ENCODE assay signal across 17 cellular contexts in genomic region chr10:92493362-92493761, GRCh38.
DNase-seq lines count a peak whose midpoint lies in the region; ATAC-seq and TF ChIP-seq lines count a peak whose summit lies in the region.
"Had no signal": no experiment of that assay in that cellular context is flagged by ENCODE, and none has a peak within 500 bp of the region (broad histone marks: within the 10 kb centered on the region; RNA-seq: fewer than 3 reads in every experiment).

No MANE protein-coding gene starts in this region.

- no peak overlapping the region for H3K4me2 ChIP-seq in trophoblast cell (ENCODE audit: low read length)

- H2AK5ac ChIP-seq in trophoblast cell (ENCODE audit: low read length): no peak overlapping the region

- H3K27me3 ChIP-seq in trophoblast cell (ENCODE audit: insufficient read depth, low read length): no peaks in the 10 kb centered on the region
- H3K27me3 ChIP-seq in adrenal gland: no peaks in the 10 kb centered on the region

- H3K18ac ChIP-seq in trophoblast cell (ENCODE audit: low read length): no peak overlapping the region

- H4K8ac ChIP-seq in trophoblast cell (ENCODE audit: low read depth, low read length): no peak overlapping the region

- no CpG with 5 or more reads among the region's 1 CpG for WGBS in trophoblast cell (ENCODE audit: extremely low coverage, insufficient coverage, insufficient read length)
- WGBS in adrenal gland, 4 donors: 77 to 92% (median 91%) methylated on average over 1 of the region's 1 CpG

- no peak overlapping the region for H2BK120ac ChIP-seq in trophoblast cell (ENCODE audit: insufficient read depth, low read length, poor library complexity)

- no peak overlapping the region for H3K4ac ChIP-seq in trophoblast cell (ENCODE audit: low read depth, low read length)

- H3K4me1 ChIP-seq in trophoblast cell (ENCODE audit: control insufficient read depth in 1 of 2, insufficient read depth in 2 of 2, low read length in 2 of 2): peaks cover 2 to 6% of the 10 kb centered on the region in 2 experiments
- H3K4me1 ChIP-seq in adrenal gland (replicated peaks in 1 of 2): no peaks in the 10 kb centered on the region
- H3K4me1 ChIP-seq: Caco-2 had no signal

- H3K4me3 ChIP-seq in epithelial cell of esophagus (ENCODE audit: low read length) (no peak overlapping the region), trophoblast cell (ENCODE audit: low read depth, low read length) (no peak overlapping the region), adrenal gland (no peak overlapping the region)

- no peaks in the 10 kb centered on the region for H3K79me2 ChIP-seq in trophoblast cell (ENCODE audit: control insufficient read depth, insufficient read depth, low read length, poor library complexity)

- DNase-seq in DMS 273 treated with DMSO at 0.1 percent for 48 hours (lab: John Stamatoyannopoulos, UW) (peak; percentile 38), NCI-H2171 (lab: John Stamatoyannopoulos, UW) (peak; percentile 68), epithelial cell of esophagus (ENCODE audit: low read depth) (peak; percentile 22), trophoblast cell (peak in 1 of 2 donors; percentile 34), CD1c-positive myeloid dendritic cell (ENCODE audit: extremely low spot score) (no peak), adrenal gland (no peak)
- DNase-seq: AML-193; Caco-2; CD4-positive, CD25-positive, alpha-beta regulatory T cell; DMS53; H9; NCI-H187; NCI-H774; RPMI8226; SIG-M5 had no signal

- H3K9ac ChIP-seq in trophoblast cell (ENCODE audit: low read length): no peak overlapping the region

- no peak for TF ChIP-seq POLR2A in adrenal gland (IDR thresholded peaks at IDR 0.05)

- no peak overlapping the region for H2BK5ac ChIP-seq in trophoblast cell (ENCODE audit: low read depth, low read length, poor library complexity)

- no peak overlapping the region for H2AFZ ChIP-seq in trophoblast cell (ENCODE audit: insufficient read depth, low read length, poor library complexity)

- H3K23ac ChIP-seq in trophoblast cell (ENCODE audit: low read length): no peak overlapping the region

- H4K91ac ChIP-seq in trophoblast cell (ENCODE audit: low read depth, low read length): no peak overlapping the region

- intact Hi-C loops in adrenal gland (cut with DNase I): no loop called here

- no peak overlapping the region for H4K12ac ChIP-seq in trophoblast cell (ENCODE audit: low read depth, low read length)

- ATAC-seq in HG03469 (IDR thresholded peaks at IDR 0.05; ENCODE audit: unreplicated experiment): no peak

- no peaks in the 10 kb centered on the region for H3K79me1 ChIP-seq in trophoblast cell (ENCODE audit: low read length)

- no peak for TF ChIP-seq CTCF in epithelial cell of esophagus (IDR thresholded peaks at IDR 0.05; ENCODE audit: insufficient read depth, low read depth, low read length, missing control alignments)
- TF ChIP-seq CTCF in adrenal gland (IDR thresholded peaks at IDR 0.05): no peak

- no peak overlapping the region for H2BK12ac ChIP-seq in trophoblast cell (ENCODE audit: low read length)

- H3K27ac ChIP-seq in trophoblast cell (ENCODE audit: low read depth, low read length) (peak overlapping the region; percentile 20), adrenal gland (no peak overlapping the region)
- H3K27ac ChIP-seq: HL-60 had no signal

- H3K14ac ChIP-seq in trophoblast cell (ENCODE audit: low read length): no peak overlapping the region

- H3K9me3 ChIP-seq in trophoblast cell (ENCODE audit: insufficient read depth, low read depth, low read length) (no peaks in the 10 kb centered on the region), adrenal gland (replicated peaks in 1 of 3) (no peaks in the 10 kb centered on the region)
- H3K9me3 ChIP-seq: Caco-2 had no signal

- H3K36me3 ChIP-seq in trophoblast cell (ENCODE audit: control insufficient read depth in 1 of 2, insufficient read depth in 2 of 2, low read length in 2 of 2) (peaks cover 2 to 9% of the 10 kb centered on the region in 2 experiments), adrenal gland (replicated peaks in 1 of 2) (peaks cover 0 to 26% of the 10 kb centered on the region in 2 donors)

Comparison
In these comparisons a context has a peak if more than half of its experiments do, and no peak if none do; other contexts are left out.
1. DNase-seq: peak in DMS 273 treated with DMSO at 0.1 percent for 48 hours (single experiment), NCI-H2171 (single experiment) and epithelial cell of esophagus (single experiment); none in CD1c-positive myeloid dendritic cell (single experiment) and adrenal gland (0 of 7).